Comparison of ENCODE assay signal across 8 cellular contexts in genomic region chr4:15654556-15655222, GRCh38.
A peak's percentile ranks its signal among the peaks of the same experiment; 100 is the strongest.
DNase-seq lines count a peak whose midpoint lies in the region; ATAC-seq lines count a peak whose summit lies in the region.

No MANE protein-coding gene starts in this region.

- peak overlapping the region; percentile 92 for H3K27ac ChIP-seq in caudate nucleus (ENCODE audit: low read depth, low read length)

- ATAC-seq in GM19468 (IDR thresholded peaks at IDR 0.05; ENCODE audit: extremely low read depth, unreplicated experiment) (peak; percentile 28), HG03571 (IDR thresholded peaks at IDR 0.05; ENCODE audit: unreplicated experiment) (peak; percentile 49)

- H3K4me1 Mint-ChIP-seq in T-helper 2 cell treated with Interferon-gamma antibody and Interleukin-4, amounts not matched to agents 5 μg/mL and 100 μg/mL, for 36 hours (ENCODE audit: low read depth) = peaks cover 45% of the 10 kb centered on the region

- no peaks in the 10 kb centered on the region for H3K9me3 Mint-ChIP-seq in T-helper 2 cell treated with Interferon-gamma antibody and Interleukin-4, amounts not matched to agents 5 μg/mL and 100 μg/mL, for 36 hours

- DNase-seq in COR-L47 (lab: John Stamatoyannopoulos, UW) = peak; percentile 63
- DNase-seq in T-helper 2 cell treated with Interferon-gamma antibody and Interleukin-4, amounts not matched to agents 5 μg/mL and 100 μg/mL, for 36 hours (ENCODE audit: low spot score) = no peak
- peak in 55 of 61 donors; percentile 2 to 82 (median 42) for DNase-seq in caudate nucleus (lab: John Stamatoyannopoulos, UW)
- DNase-seq in left kidney (ENCODE audit: low read depth, low spot score) = peak; percentile 75
- peak; percentile 52 to 54 for DNase-seq in stimulated activated CD4-positive, alpha-beta T cell treated with anti-CD3 and anti-CD28 coated beads, Interleukin-2, amount 100 ng/mL, for 24 hours
- no peak for DNase-seq in cerebellar nuclear complex (lab: John Stamatoyannopoulos, UW)

- H3K4me3 Mint-ChIP-seq in T-helper 2 cell treated with Interferon-gamma antibody and Interleukin-4, amounts not matched to agents 5 μg/mL and 100 μg/mL, for 36 hours = peak overlapping the region; percentile 98

- H3K27me3 Mint-ChIP-seq in T-helper 2 cell treated with Interferon-gamma antibody and Interleukin-4, amounts not matched to agents 5 μg/mL and 100 μg/mL, for 36 hours (ENCODE audit: low read depth) = no peaks in the 10 kb centered on the region

- H3K27ac Mint-ChIP-seq in T-helper 2 cell treated with Interferon-gamma antibody and Interleukin-4, amounts not matched to agents 5 μg/mL and 100 μg/mL, for 36 hours = peak overlapping the region; percentile 97

- peaks cover 13% of the 10 kb centered on the region for H3K36me3 Mint-ChIP-seq in T-helper 2 cell treated with Interferon-gamma antibody and Interleukin-4, amounts not matched to agents 5 μg/mL and 100 μg/mL, for 36 hours (ENCODE audit: low read depth)

Comparison
In these comparisons a context has a peak if more than half of its experiments do, and no peak if none do; other contexts are left out.
1. DNase-seq: peak in COR-L47 (single experiment), caudate nucleus (55 of 61), left kidney (single experiment) and stimulated activated CD4-positive, alpha-beta T cell treated with anti-CD3 and anti-CD28 coated beads, Interleukin-2, amount 100 ng/mL, for 24 hours (2 of 2); none in T-helper 2 cell treated with Interferon-gamma antibody and Interleukin-4, amounts not matched to agents 5 μg/mL and 100 μg/mL, for 36 hours (single experiment) and cerebellar nuclear complex (0 of 2).